Comparison of ENCODE assay signal across 17 cellular contexts in genomic region chr9:118631956-118632355, GRCh38.
"Had no signal": no experiment of that assay in that cellular context is flagged by ENCODE, and none has a peak within 500 bp of the region (broad histone marks: within the 10 kb centered on the region; RNA-seq: fewer than 3 reads in every experiment).

No MANE protein-coding gene starts in this region.

- H3K27ac ChIP-seq: esophagus squamous epithelium, gastroesophageal sphincter, neutrophil, psoas muscle, right atrium auricular region, sigmoid colon, upper lobe of left lung, uterus had no signal

- DNase-seq: effector memory CD4-positive, alpha-beta T cell; esophagus squamous epithelium; foreskin fibroblast; left colon; mesendoderm; naive thymus-derived CD4-positive, alpha-beta T cell; nephron progenitor cell; psoas muscle; sigmoid colon; small intestine; stimulated activated CD4-positive, alpha-beta T cell treated with anti-CD3 and anti-CD28 coated beads, Interleukin-12 subunit alpha, Interleukin-12 subunit beta, amount 100 ng/mL, for 4 hours; stimulated activated naive CD4-positive, alpha-beta T cell treated with Interleukin-2 at 50 U/mL for 16 hours; upper lobe of left lung; uterus had no signal

- ATAC-seq: gastroesophageal sphincter; left colon; naive thymus-derived CD4-positive, alpha-beta T cell; psoas muscle had no signal

- H3K9me3 ChIP-seq: esophagus squamous epithelium, neutrophil, psoas muscle, right atrium auricular region, upper lobe of left lung, uterus had no signal

- H3K36me3 ChIP-seq: esophagus squamous epithelium, gastroesophageal sphincter, neutrophil, right atrium auricular region, sigmoid colon, upper lobe of left lung, uterus had no signal

- H3K4me3 ChIP-seq: esophagus squamous epithelium, gastroesophageal sphincter, psoas muscle, right atrium auricular region, sigmoid colon, upper lobe of left lung, uterus had no signal

- H3K27ac Mint-ChIP-seq: naive thymus-derived CD4-positive, alpha-beta T cell; nephron progenitor cell had no signal

- H3K4me1 ChIP-seq: esophagus squamous epithelium, gastroesophageal sphincter, psoas muscle, right atrium auricular region, upper lobe of left lung, uterus had no signal

- H3K4me1 Mint-ChIP-seq: naive thymus-derived CD4-positive, alpha-beta T cell; nephron progenitor cell had no signal

- H3K27me3 Mint-ChIP-seq: naive thymus-derived CD4-positive, alpha-beta T cell had no signal

- H3K4me3 Mint-ChIP-seq: naive thymus-derived CD4-positive, alpha-beta T cell; nephron progenitor cell had no signal

- H3K27me3 ChIP-seq: esophagus squamous epithelium, gastroesophageal sphincter, neutrophil, right atrium auricular region, sigmoid colon, upper lobe of left lung, uterus had no signal
